Comparison of ENCODE assay signal across 24 cellular contexts in genomic region chr13:27672025-27672424, GRCh38.
"Had no signal": no experiment of that assay in that cellular context is flagged by ENCODE, and none has a peak within 500 bp of the region (broad histone marks: within the 10 kb centered on the region; RNA-seq: fewer than 3 reads in every experiment).

No MANE protein-coding gene starts in this region.

- H3K4me3 ChIP-seq: colonic mucosa, coronary artery, dorsolateral prefrontal cortex, esophagus muscularis mucosa, esophagus squamous epithelium, gastrocnemius medialis, gastroesophageal sphincter, heart left ventricle, heart right ventricle had no signal

- DNase-seq: colonic mucosa; cortex of kidney; dermis blood vessel endothelial cell; dorsolateral prefrontal cortex; effector CD4-positive, alpha-beta T cell; effector CD8-positive, alpha-beta T cell; effector memory CD4-positive, alpha-beta T cell; effector memory CD8-positive, alpha-beta T cell; endodermal cell; erythroblast; esophagus squamous epithelium; foreskin fibroblast; foreskin keratinocyte; foreskin melanocyte; gastrocnemius medialis; glutamatergic neuron; head of caudate nucleus; heart left ventricle; heart right ventricle had no signal

- H3K4me1 ChIP-seq: colonic mucosa, foreskin keratinocyte, gastroesophageal sphincter had no signal

- H3K36me3 ChIP-seq: colonic mucosa, gastrocnemius medialis had no signal

- ATAC-seq: effector memory CD8-positive, alpha-beta T cell; esophagus mucosa; foreskin keratinocyte; gastrocnemius medialis; gastroesophageal sphincter; heart left ventricle; heart right ventricle had no signal

- H3K9me3 ChIP-seq: colonic mucosa, esophagus muscularis mucosa, esophagus squamous epithelium, gastrocnemius medialis, gastroesophageal sphincter had no signal

- H3K27me3 ChIP-seq: colonic mucosa, dorsolateral prefrontal cortex, esophagus muscularis mucosa, esophagus squamous epithelium, foreskin keratinocyte, gastrocnemius medialis, gastroesophageal sphincter, heart left ventricle, heart right ventricle had no signal

- H3K27ac ChIP-seq: colonic mucosa, coronary artery, dorsolateral prefrontal cortex, epithelial cell of prostate, esophagus muscularis mucosa, esophagus squamous epithelium, foreskin keratinocyte, gastrocnemius medialis, gastroesophageal sphincter, heart left ventricle, heart right ventricle had no signal
